1 cellular context compared by ENCODE assay signal in the genomic region with DNA sequence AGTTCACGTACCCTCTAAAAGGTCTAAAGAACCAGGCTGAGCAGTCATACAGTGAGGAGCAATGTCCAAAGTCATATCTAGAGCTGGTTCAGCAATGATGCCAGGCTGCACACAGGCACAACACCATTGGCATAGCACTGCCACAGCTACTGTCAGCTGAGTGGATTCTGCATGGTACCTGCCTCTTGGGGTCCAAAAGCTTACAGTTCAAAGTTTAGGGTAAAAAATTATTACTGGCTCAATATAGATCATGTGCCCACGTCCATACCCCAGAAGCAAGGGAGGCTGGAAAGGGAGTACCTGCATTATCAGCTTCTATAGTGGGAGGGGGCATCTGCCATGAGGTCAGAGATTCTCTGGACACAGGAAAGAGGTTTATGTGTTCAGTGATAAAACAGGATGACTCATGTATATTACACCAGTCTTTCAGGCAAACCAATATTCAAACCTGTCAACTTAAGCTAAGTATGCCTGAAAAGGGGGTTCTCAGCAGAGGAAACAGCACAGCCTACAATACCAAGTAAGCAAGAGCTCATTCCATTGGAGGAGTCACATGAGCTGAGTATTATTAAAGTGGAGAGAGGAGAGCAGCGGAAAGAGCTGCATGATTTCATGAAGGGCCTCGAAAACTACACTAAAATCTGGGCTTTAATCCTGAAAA.
A peak's percentile ranks its signal among the peaks of the same experiment; 100 is the strongest.
TF ChIP-seq lines count a peak whose summit lies in the region.

No MANE protein-coding gene starts in this region.

TF ChIP-seq in K562, 482 proteins besides CTCF, POLR2A, EP300 and RAD21 (continued from another document):
- TF ChIP-seq, protein P1, sequence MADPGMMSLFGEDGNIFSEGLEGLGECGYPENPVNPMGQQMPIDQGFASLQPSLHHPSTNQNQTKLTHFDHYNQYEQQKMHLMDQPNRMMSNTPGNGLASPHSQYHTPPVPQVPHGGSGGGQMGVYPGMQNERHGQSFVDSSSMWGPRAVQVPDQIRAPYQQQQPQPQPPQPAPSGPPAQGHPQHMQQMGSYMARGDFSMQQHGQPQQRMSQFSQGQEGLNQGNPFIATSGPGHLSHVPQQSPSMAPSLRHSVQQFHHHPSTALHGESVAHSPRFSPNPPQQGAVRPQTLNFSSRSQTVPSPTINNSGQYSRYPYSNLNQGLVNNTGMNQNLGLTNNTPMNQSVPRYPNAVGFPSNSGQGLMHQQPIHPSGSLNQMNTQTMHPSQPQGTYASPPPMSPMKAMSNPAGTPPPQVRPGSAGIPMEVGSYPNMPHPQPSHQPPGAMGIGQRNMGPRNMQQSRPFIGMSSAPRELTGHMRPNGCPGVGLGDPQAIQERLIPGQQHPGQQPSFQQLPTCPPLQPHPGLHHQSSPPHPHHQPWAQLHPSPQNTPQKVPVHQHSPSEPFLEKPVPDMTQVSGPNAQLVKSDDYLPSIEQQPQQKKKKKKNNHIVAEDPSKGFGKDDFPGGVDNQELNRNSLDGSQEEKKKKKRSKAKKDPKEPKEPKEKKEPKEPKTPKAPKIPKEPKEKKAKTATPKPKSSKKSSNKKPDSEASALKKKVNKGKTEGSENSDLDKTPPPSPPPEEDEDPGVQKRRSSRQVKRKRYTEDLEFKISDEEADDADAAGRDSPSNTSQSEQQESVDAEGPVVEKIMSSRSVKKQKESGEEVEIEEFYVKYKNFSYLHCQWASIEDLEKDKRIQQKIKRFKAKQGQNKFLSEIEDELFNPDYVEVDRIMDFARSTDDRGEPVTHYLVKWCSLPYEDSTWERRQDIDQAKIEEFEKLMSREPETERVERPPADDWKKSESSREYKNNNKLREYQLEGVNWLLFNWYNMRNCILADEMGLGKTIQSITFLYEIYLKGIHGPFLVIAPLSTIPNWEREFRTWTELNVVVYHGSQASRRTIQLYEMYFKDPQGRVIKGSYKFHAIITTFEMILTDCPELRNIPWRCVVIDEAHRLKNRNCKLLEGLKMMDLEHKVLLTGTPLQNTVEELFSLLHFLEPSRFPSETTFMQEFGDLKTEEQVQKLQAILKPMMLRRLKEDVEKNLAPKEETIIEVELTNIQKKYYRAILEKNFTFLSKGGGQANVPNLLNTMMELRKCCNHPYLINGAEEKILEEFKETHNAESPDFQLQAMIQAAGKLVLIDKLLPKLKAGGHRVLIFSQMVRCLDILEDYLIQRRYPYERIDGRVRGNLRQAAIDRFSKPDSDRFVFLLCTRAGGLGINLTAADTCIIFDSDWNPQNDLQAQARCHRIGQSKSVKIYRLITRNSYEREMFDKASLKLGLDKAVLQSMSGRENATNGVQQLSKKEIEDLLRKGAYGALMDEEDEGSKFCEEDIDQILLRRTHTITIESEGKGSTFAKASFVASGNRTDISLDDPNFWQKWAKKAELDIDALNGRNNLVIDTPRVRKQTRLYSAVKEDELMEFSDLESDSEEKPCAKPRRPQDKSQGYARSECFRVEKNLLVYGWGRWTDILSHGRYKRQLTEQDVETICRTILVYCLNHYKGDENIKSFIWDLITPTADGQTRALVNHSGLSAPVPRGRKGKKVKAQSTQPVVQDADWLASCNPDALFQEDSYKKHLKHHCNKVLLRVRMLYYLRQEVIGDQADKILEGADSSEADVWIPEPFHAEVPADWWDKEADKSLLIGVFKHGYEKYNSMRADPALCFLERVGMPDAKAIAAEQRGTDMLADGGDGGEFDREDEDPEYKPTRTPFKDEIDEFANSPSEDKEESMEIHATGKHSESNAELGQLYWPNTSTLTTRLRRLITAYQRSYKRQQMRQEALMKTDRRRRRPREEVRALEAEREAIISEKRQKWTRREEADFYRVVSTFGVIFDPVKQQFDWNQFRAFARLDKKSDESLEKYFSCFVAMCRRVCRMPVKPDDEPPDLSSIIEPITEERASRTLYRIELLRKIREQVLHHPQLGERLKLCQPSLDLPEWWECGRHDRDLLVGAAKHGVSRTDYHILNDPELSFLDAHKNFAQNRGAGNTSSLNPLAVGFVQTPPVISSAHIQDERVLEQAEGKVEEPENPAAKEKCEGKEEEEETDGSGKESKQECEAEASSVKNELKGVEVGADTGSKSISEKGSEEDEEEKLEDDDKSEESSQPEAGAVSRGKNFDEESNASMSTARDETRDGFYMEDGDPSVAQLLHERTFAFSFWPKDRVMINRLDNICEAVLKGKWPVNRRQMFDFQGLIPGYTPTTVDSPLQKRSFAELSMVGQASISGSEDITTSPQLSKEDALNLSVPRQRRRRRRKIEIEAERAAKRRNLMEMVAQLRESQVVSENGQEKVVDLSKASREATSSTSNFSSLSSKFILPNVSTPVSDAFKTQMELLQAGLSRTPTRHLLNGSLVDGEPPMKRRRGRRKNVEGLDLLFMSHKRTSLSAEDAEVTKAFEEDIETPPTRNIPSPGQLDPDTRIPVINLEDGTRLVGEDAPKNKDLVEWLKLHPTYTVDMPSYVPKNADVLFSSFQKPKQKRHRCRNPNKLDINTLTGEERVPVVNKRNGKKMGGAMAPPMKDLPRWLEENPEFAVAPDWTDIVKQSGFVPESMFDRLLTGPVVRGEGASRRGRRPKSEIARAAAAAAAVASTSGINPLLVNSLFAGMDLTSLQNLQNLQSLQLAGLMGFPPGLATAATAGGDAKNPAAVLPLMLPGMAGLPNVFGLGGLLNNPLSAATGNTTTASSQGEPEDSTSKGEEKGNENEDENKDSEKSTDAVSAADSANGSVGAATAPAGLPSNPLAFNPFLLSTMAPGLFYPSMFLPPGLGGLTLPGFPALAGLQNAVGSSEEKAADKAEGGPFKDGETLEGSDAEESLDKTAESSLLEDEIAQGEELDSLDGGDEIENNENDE (IDR thresholded peaks at IDR 0.05; ENCODE audit: low read depth, low read length), result no peak
- 0 out of 2 replicates have a peak, but pooled peaks have one; percentile 24 for TF ChIP-seq SOX6 (IDR thresholded peaks at IDR 0.05)
- TF ChIP-seq, protein P2, sequence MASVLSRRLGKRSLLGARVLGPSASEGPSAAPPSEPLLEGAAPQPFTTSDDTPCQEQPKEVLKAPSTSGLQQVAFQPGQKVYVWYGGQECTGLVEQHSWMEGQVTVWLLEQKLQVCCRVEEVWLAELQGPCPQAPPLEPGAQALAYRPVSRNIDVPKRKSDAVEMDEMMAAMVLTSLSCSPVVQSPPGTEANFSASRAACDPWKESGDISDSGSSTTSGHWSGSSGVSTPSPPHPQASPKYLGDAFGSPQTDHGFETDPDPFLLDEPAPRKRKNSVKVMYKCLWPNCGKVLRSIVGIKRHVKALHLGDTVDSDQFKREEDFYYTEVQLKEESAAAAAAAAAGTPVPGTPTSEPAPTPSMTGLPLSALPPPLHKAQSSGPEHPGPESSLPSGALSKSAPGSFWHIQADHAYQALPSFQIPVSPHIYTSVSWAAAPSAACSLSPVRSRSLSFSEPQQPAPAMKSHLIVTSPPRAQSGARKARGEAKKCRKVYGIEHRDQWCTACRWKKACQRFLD (CRISPR knock-in tag; IDR thresholded peaks at IDR 0.05), result peak; percentile 89; the same call in 1 of the 2 replicates
- TF ChIP-seq, protein P3, sequence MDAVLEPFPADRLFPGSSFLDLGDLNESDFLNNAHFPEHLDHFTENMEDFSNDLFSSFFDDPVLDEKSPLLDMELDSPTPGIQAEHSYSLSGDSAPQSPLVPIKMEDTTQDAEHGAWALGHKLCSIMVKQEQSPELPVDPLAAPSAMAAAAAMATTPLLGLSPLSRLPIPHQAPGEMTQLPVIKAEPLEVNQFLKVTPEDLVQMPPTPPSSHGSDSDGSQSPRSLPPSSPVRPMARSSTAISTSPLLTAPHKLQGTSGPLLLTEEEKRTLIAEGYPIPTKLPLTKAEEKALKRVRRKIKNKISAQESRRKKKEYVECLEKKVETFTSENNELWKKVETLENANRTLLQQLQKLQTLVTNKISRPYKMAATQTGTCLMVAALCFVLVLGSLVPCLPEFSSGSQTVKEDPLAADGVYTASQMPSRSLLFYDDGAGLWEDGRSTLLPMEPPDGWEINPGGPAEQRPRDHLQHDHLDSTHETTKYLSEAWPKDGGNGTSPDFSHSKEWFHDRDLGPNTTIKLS (IDR thresholded peaks at IDR 0.05; ENCODE audit: borderline replicate concordance, low read depth), result no peak
- TF ChIP-seq DMBX1 (CRISPR knock-in tag; IDR thresholded peaks at IDR 0.05; ENCODE audit: borderline replicate concordance), result peak; percentile 75; the same call in 1 of the 2 replicates
- no peak; the same call in 1 of the 2 replicates for TF ChIP-seq ZKSCAN8 (CRISPR knock-in tag; IDR thresholded peaks at IDR 0.05)
- TF ChIP-seq, protein P4, sequence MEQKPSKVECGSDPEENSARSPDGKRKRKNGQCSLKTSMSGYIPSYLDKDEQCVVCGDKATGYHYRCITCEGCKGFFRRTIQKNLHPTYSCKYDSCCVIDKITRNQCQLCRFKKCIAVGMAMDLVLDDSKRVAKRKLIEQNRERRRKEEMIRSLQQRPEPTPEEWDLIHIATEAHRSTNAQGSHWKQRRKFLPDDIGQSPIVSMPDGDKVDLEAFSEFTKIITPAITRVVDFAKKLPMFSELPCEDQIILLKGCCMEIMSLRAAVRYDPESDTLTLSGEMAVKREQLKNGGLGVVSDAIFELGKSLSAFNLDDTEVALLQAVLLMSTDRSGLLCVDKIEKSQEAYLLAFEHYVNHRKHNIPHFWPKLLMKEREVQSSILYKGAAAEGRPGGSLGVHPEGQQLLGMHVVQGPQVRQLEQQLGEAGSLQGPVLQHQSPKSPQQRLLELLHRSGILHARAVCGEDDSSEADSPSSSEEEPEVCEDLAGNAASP (IDR thresholded peaks at IDR 0.05), result no peak
- TF ChIP-seq, protein P5, sequence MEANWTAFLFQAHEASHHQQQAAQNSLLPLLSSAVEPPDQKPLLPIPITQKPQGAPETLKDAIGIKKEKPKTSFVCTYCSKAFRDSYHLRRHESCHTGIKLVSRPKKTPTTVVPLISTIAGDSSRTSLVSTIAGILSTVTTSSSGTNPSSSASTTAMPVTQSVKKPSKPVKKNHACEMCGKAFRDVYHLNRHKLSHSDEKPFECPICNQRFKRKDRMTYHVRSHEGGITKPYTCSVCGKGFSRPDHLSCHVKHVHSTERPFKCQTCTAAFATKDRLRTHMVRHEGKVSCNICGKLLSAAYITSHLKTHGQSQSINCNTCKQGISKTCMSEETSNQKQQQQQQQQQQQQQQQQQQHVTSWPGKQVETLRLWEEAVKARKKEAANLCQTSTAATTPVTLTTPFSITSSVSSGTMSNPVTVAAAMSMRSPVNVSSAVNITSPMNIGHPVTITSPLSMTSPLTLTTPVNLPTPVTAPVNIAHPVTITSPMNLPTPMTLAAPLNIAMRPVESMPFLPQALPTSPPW (CRISPR knock-in tag; IDR thresholded peaks at IDR 0.05), result peak; percentile 54
- TF ChIP-seq SMAD1 (IDR thresholded peaks at IDR 0.05; ENCODE audit: low read depth, low read length, partially characterized antibody), result no peak
- TF ChIP-seq ZZZ3 (IDR thresholded peaks at IDR 0.05), result no peak
- no peak for TF ChIP-seq SREBF1 (IDR thresholded peaks at IDR 0.05; ENCODE audit: borderline replicate concordance, low read depth, low read length)
- TF ChIP-seq TCF3 (CRISPR knock-in tag; IDR thresholded peaks at IDR 0.05), result peak; percentile 52
- peak; percentile 73 for TF ChIP-seq MEIS2 (IDR thresholded peaks at IDR 0.05; ENCODE audit: partially characterized antibody)
- TF ChIP-seq, protein P6, sequence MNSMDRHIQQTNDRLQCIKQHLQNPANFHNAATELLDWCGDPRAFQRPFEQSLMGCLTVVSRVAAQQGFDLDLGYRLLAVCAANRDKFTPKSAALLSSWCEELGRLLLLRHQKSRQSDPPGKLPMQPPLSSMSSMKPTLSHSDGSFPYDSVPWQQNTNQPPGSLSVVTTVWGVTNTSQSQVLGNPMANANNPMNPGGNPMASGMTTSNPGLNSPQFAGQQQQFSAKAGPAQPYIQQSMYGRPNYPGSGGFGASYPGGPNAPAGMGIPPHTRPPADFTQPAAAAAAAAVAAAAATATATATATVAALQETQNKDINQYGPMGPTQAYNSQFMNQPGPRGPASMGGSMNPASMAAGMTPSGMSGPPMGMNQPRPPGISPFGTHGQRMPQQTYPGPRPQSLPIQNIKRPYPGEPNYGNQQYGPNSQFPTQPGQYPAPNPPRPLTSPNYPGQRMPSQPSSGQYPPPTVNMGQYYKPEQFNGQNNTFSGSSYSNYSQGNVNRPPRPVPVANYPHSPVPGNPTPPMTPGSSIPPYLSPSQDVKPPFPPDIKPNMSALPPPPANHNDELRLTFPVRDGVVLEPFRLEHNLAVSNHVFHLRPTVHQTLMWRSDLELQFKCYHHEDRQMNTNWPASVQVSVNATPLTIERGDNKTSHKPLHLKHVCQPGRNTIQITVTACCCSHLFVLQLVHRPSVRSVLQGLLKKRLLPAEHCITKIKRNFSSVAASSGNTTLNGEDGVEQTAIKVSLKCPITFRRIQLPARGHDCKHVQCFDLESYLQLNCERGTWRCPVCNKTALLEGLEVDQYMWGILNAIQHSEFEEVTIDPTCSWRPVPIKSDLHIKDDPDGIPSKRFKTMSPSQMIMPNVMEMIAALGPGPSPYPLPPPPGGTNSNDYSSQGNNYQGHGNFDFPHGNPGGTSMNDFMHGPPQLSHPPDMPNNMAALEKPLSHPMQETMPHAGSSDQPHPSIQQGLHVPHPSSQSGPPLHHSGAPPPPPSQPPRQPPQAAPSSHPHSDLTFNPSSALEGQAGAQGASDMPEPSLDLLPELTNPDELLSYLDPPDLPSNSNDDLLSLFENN (IDR thresholded peaks at IDR 0.05; ENCODE audit: low read depth in 2 of 2, low read length in 2 of 2), result no peak
- TF ChIP-seq JUN (IDR thresholded peaks at IDR 0.05; ENCODE audit: borderline replicate concordance, low read depth, low read length), result peak; percentile 93
- TF ChIP-seq JUN (CRISPR knock-in tag; IDR thresholded peaks at IDR 0.05; ENCODE audit: borderline replicate concordance), result 0 out of 2 replicates have a peak, but pooled peaks have one; percentile 81
- no peak for TF ChIP-seq ELF2 (CRISPR knock-in tag; IDR thresholded peaks at IDR 0.05)
- peak; percentile 86 for TF ChIP-seq NFE2 (IDR thresholded peaks at IDR 0.05; ENCODE audit: low read depth)
- no peak for TF ChIP-seq CBX8 (IDR thresholded peaks at IDR 0.05; ENCODE audit: borderline replicate concordance, extremely low read depth, low read depth, low read length, poor library complexity, severe bottlenecking)
- peak; percentile 77 for TF ChIP-seq ATF7 (IDR thresholded peaks at IDR 0.05)
- TF ChIP-seq SMARCC2 (IDR thresholded peaks at IDR 0.05; ENCODE audit: low read depth), result peak; percentile 62; the same call in 1 of the 2 replicates
- TF ChIP-seq MTA3 (IDR thresholded peaks at IDR 0.05; ENCODE audit: borderline replicate concordance), result peak; percentile 42; the same call in 1 of the 2 replicates
- TF ChIP-seq ARID1B (IDR thresholded peaks at IDR 0.05), result peak; percentile 86
- TF ChIP-seq TARDBP (IDR thresholded peaks at IDR 0.05), result no peak
- TF ChIP-seq FOS (IDR thresholded peaks at IDR 0.05; ENCODE audit: extremely low read depth, insufficient read length), result peak; percentile 43
- no peak for TF ChIP-seq NR4A1 (CRISPR knock-in tag; IDR thresholded peaks at IDR 0.05)
- no peak for TF ChIP-seq NR4A1 (tag; IDR thresholded peaks at IDR 0.05)
- TF ChIP-seq, protein P7, sequence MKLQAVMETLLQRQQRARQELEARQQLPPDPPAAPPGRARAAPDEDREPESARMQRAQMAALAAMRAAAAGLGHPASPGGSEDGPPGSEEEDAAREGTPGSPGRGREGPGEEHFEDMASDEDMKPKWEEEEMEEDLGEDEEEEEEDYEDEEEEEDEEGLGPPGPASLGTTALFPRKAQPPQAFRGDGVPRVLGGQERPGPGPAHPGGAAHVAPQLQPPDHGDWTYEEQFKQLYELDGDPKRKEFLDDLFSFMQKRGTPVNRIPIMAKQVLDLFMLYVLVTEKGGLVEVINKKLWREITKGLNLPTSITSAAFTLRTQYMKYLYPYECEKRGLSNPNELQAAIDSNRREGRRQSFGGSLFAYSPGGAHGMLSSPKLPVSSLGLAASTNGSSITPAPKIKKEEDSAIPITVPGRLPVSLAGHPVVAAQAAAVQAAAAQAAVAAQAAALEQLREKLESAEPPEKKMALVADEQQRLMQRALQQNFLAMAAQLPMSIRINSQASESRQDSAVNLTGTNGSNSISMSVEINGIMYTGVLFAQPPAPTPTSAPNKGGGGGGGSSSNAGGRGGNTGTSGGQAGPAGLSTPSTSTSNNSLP (IDR thresholded peaks at IDR 0.05; ENCODE audit: borderline replicate concordance, low read depth, low read length), result peak; percentile 90
